In genomic region chr4:3407930-3408792, GRCh38 we compare ENCODE assay signal across 1 cellular context.
TF ChIP-seq lines count a peak whose summit lies in the region.

No MANE protein-coding gene starts in this region.

TF ChIP-seq in K562, 482 proteins besides CTCF, POLR2A, EP300 and RAD21:
- no peak for TF ChIP-seq ZBTB9 (CRISPR knock-in tag; IDR thresholded peaks at IDR 0.05)
- TF ChIP-seq RFX1 (IDR thresholded peaks at IDR 0.05) = no peak
- TF ChIP-seq CEBPB (tag; IDR thresholded peaks at IDR 0.05) = 0 out of 2 replicates have a peak, but pooled peaks have one; percentile 20
- no peak for TF ChIP-seq RNF2 (IDR thresholded peaks at IDR 0.05)
